14 cellular contexts compared by ENCODE assay signal in genomic region chr10:60652628-60653027, GRCh38.
A peak's percentile ranks its signal among the peaks of the same experiment; 100 is the strongest.
DNase-seq lines count a peak whose midpoint lies in the region; ATAC-seq and TF ChIP-seq lines count a peak whose summit lies in the region.
"Had no signal": no experiment of that assay in that cellular context is flagged by ENCODE, and none has a peak within 500 bp of the region (broad histone marks: within the 10 kb centered on the region; RNA-seq: fewer than 3 reads in every experiment).

No MANE protein-coding gene starts in this region.

- peaks cover 20 to 48% (median 37%) of the 10 kb centered on the region in 4 donors for H3K4me1 Mint-ChIP-seq in CD4-positive, alpha-beta memory T cell

- no peaks in the 10 kb centered on the region for H3K27me3 Mint-ChIP-seq in CD4-positive, alpha-beta memory T cell

- H3K27me3 ChIP-seq in CD4-positive, alpha-beta memory T cell (ENCODE audit: insufficient read depth, low read length) = no peaks in the 10 kb centered on the region
- H3K27me3 ChIP-seq in gastroesophageal sphincter = no peaks in the 10 kb centered on the region
- no peaks in the 10 kb centered on the region for H3K27me3 ChIP-seq in sigmoid colon

- H3K36me3 ChIP-seq in CD4-positive, alpha-beta memory T cell (ENCODE audit: insufficient read depth, low read length) = no peaks in the 10 kb centered on the region
- H3K36me3 ChIP-seq in gastroesophageal sphincter (no peaks in the 10 kb centered on the region), sigmoid colon (no peaks in the 10 kb centered on the region)

- no peaks in the 10 kb centered on the region for H3K9me3 ChIP-seq in CD4-positive, alpha-beta memory T cell (ENCODE audit: control insufficient read depth in 1 of 2, low read length in 2 of 2)
- H3K9me3 ChIP-seq in gastroesophageal sphincter (no peaks in the 10 kb centered on the region), sigmoid colon (no peaks in the 10 kb centered on the region)
- H3K9me3 ChIP-seq: A549 had no signal

- POLR2A ChIA-PET in CD4-positive, alpha-beta memory T cell (lab: Charles Lee; ENCODE audit: partially characterized antibody) = no interaction called here

- intact Hi-C loops in CD4-positive, alpha-beta memory T cell (cut with micrococcal nuclease) = no loop called here
- intact Hi-C loops in sigmoid colon (cut with DNase I) = no loop called here

- no peak for TF ChIP-seq CTCF in gastroesophageal sphincter (IDR thresholded peaks at IDR 0.05)
- no peak for TF ChIP-seq CTCF in sigmoid colon (IDR thresholded peaks at IDR 0.05)

- H3K4me3 Mint-ChIP-seq in CD4-positive, alpha-beta memory T cell = no peak overlapping the region

- TF ChIP-seq POLR2A in gastroesophageal sphincter (IDR thresholded peaks at IDR 0.05) (no peak), sigmoid colon (IDR thresholded peaks at IDR 0.05) (no peak)

- peaks cover 3 to 12% of the 10 kb centered on the region in 2 donors for H3K36me3 Mint-ChIP-seq in CD4-positive, alpha-beta memory T cell

- H3K4me3 ChIP-seq in CD4-positive, alpha-beta memory T cell (ENCODE audit: low read length in 2 of 2) = no peak overlapping the region
- no peak overlapping the region for H3K4me3 ChIP-seq in gastroesophageal sphincter
- no peak overlapping the region for H3K4me3 ChIP-seq in sigmoid colon
- H3K4me3 ChIP-seq: A549 had no signal

- WGBS in gastroesophageal sphincter (ENCODE audit: low coverage in 1 of 2), 2 donors = 82 to 89% methylated on average over 6 of the region's 6 CpGs
- WGBS in sigmoid colon, 2 donors = 73 to 77% methylated on average over 6 of the region's 6 CpGs

- TF ChIP-seq EP300 in gastroesophageal sphincter (IDR thresholded peaks at IDR 0.05) = no peak
- no peak for TF ChIP-seq EP300 in sigmoid colon (IDR thresholded peaks at IDR 0.05)

- H3K9me3 Mint-ChIP-seq in CD4-positive, alpha-beta memory T cell = no peaks in the 10 kb centered on the region

- H3K27ac Mint-ChIP-seq in CD4-positive, alpha-beta memory T cell = peak overlapping the region in 4 of 7 donors; percentile 9 to 52 (median 22)

- CTCF ChIA-PET in CD4-positive, alpha-beta memory T cell (lab: Charles Lee; ENCODE audit: partially characterized antibody) = interaction anchor here (1.3 kb wide), 1 partner anchor 9 kb away, joined by 4 read pairs; no protein-coding TSS in a partner anchor

- no peak overlapping the region for H3K27ac ChIP-seq in CD4-positive, alpha-beta memory T cell (ENCODE audit: low read depth, low read length)
- no peak overlapping the region for H3K27ac ChIP-seq in gastroesophageal sphincter
- H3K27ac ChIP-seq in sigmoid colon = no peak overlapping the region
- H3K27ac ChIP-seq: A549 had no signal

- DNase-seq in CD4-positive, alpha-beta memory T cell = no peak
- DNase-seq in sigmoid colon (no peak), KG1 (lab: John Stamatoyannopoulos, UW) (no peak)
- DNase-seq in stimulated activated naive CD4-positive, alpha-beta T cell (lab: John Stamatoyannopoulos, UW) = no peak
- DNase-seq: caudate nucleus, DMS79 treated with DMSO at 0.1 percent for 48 hours, NCI-H2227 treated with DMSO at 0.1 percent for 48 hours, SHP77 had no signal

- peaks cover 17% of the 10 kb centered on the region for H3K4me1 ChIP-seq in CD4-positive, alpha-beta memory T cell (ENCODE audit: insufficient read depth, low read length)
- H3K4me1 ChIP-seq in gastroesophageal sphincter (no peaks in the 10 kb centered on the region), sigmoid colon (no peaks in the 10 kb centered on the region)

- ATAC-seq in GM19397 (IDR thresholded peaks at IDR 0.05; ENCODE audit: unreplicated experiment) (peak; percentile 91), HG02852 (IDR thresholded peaks at IDR 0.05; ENCODE audit: unreplicated experiment) (peak; percentile 83), HG03469 (IDR thresholded peaks at IDR 0.05; ENCODE audit: unreplicated experiment) (peak; percentile 94), gastroesophageal sphincter (no peak)
- ATAC-seq: A549, esophagus mucosa had no signal
